19 cellular contexts compared by ENCODE assay signal in genomic region chr13:111282997-111283396, GRCh38. TPM values are rescaled to one million over a fixed set of nuclear protein-coding genes. Genes with fewer than 3 reads are reported as not detected.
DNase-seq lines count a peak whose midpoint lies in the region; ATAC-seq, FAIRE-seq and TF ChIP-seq lines count a peak whose summit lies in the region.
"Had no signal": no experiment of that assay in that cellular context is flagged by ENCODE, and none has a peak within 500 bp of the region (broad histone marks: within the 10 kb centered on the region; RNA-seq: fewer than 3 reads in every experiment).

No MANE protein-coding gene starts in this region.

- CTCF ChIA-PET in AG04450 (lab: Charles Lee) = interaction anchor here (2.4 kb wide), 1 partner anchor 215 kb away, joined by 12 read pairs; no protein-coding TSS in a partner anchor

- 74 to 84% methylated on average over 21 to 23 of the region's 23 CpGs for WGBS in body of pancreas, 2 donors
- 91 to 92% methylated on average over 23 of the region's 23 CpGs for WGBS in heart right ventricle, 2 donors

- FAIRE-seq in kidney (lab: Jason Lieb, UNC) = no peak
- FAIRE-seq: A204.1, H54 had no signal

- DNase-seq in AG04450 (ENCODE audit: low read depth, low spot score) = no peak
- no peak for DNase-seq in body of pancreas
- no peak for DNase-seq in heart right ventricle
- no peak for DNase-seq in sciatic nerve (ENCODE audit: low spot score)
- no peak for DNase-seq in kidney
- DNase-seq in SK-N-DZ (ENCODE audit: low spot score) = no peak
- DNase-seq: activated CD4-positive, alpha-beta memory T cell treated with anti-CD3 and anti-CD28 coated beads for 36 hours; activated T-cell treated with anti-CD3 and anti-CD28 coated beads, Interleukin-2, amount 50 U/mL, for 72 hours; adrenal gland; CD4-positive, CD25-positive, alpha-beta regulatory T cell; dermis blood vessel endothelial cell; DMS79 treated with DMSO at 0.1 percent for 48 hours; stimulated activated CD4-positive, alpha-beta T cell treated with anti-CD3 and anti-CD28 coated beads, Interleukin-12 subunit alpha, Interleukin-12 subunit beta, amount 100 ng/mL, for 4 hours had no signal

- H3K36me3 ChIP-seq in body of pancreas (replicated peaks in 1 of 2; ENCODE audit: insufficient read depth in 1 of 2, low read depth in 2 of 2) (peaks cover 0 to 19% of the 10 kb centered on the region in 2 donors), heart right ventricle (peaks cover 0 to 93% (median 48%) of the 10 kb centered on the region in 9 donors), kidney (ENCODE audit: control insufficient read depth in 1 of 2, insufficient read depth in 2 of 2, low read length in 2 of 2) (peaks cover 53 to 72% of the 10 kb centered on the region in 2 donors)
- H3K36me3 ChIP-seq: neural progenitor cell had no signal

- ATAC-seq in body of pancreas (no peak), heart right ventricle (peak in 3 of 8 donors; percentile 47 to 75 (median 56)), sciatic nerve (peak; percentile 14), GM19452 (IDR thresholded peaks at IDR 0.05; ENCODE audit: unreplicated experiment) (no peak), GM18520 (IDR thresholded peaks at IDR 0.05; ENCODE audit: unreplicated experiment) (no peak)
- ATAC-seq: activated T-cell treated with anti-CD3 and anti-CD28 coated beads, Interleukin-2, amount 50 U/mL, for 72 hours had no signal

- POLR2A ChIA-PET in AG04450 (lab: Yijun Ruan, JAX) = no interaction called here

- intact Hi-C loops in body of pancreas (cut with DNase I) (no loop called here), heart right ventricle (cut with DNase I) (loop anchor here in 1 of 10 donors (2.0 to 10.0 kb wide), 2 partner anchors 58 to 130 kb away; no protein-coding TSS in a partner anchor), sciatic nerve (cut with DNase I) (no loop called here), kidney (cut with DNase I) (no loop called here)

- H3K4me1 ChIP-seq in body of pancreas = peaks cover 18% of the 10 kb centered on the region
- peaks cover 15 to 64% (median 51%) of the 10 kb centered on the region in 9 donors for H3K4me1 ChIP-seq in heart right ventricle
- peaks cover 0 to 4% of the 10 kb centered on the region in 2 donors for H3K4me1 ChIP-seq in kidney (ENCODE audit: control insufficient read depth in 1 of 2, insufficient read depth in 1 of 2, low read depth in 1 of 2, low read length in 2 of 2)
- H3K4me1 ChIP-seq: neural progenitor cell had no signal

- H3K4me3 ChIP-seq in AG04450 (ENCODE audit: low read depth, low read length) = no peak overlapping the region
- H3K4me3 ChIP-seq in body of pancreas = no peak overlapping the region
- H3K4me3 ChIP-seq in heart right ventricle = no peak overlapping the region
- H3K4me3 ChIP-seq in kidney (ENCODE audit: low read length in 2 of 2) = no peak overlapping the region
- H3K4me3 ChIP-seq: adrenal gland, neural progenitor cell, SK-N-MC had no signal

- H3K27me3 ChIP-seq in AG04450 (ENCODE audit: control insufficient read depth, insufficient read depth, low read length) (no peaks in the 10 kb centered on the region), body of pancreas (no peaks in the 10 kb centered on the region), heart right ventricle (no peaks in the 10 kb centered on the region)
- H3K27me3 ChIP-seq: adrenal gland, neural progenitor cell had no signal

- no peak for TF ChIP-seq CTCF in AG04450 (IDR thresholded peaks at IDR 0.05; ENCODE audit: low read depth, low read length)
- no peak for TF ChIP-seq CTCF in body of pancreas (IDR thresholded peaks at IDR 0.05)
- TF ChIP-seq CTCF in heart right ventricle (IDR thresholded peaks at IDR 0.05) = no peak
- no peak for TF ChIP-seq CTCF in kidney (IDR thresholded peaks at IDR 0.05; ENCODE audit: borderline replicate concordance, extremely low read depth, insufficient read depth)

- H3K9me3 ChIP-seq in AG04450 (ENCODE audit: control insufficient read depth, insufficient read depth, low read length) (peaks cover 6% of the 10 kb centered on the region; the same call in 1 of the 2 replicates), body of pancreas (no peaks in the 10 kb centered on the region), heart right ventricle (no peaks in the 10 kb centered on the region), kidney (ENCODE audit: control insufficient read depth in 1 of 2, low read length in 2 of 2) (no peaks in the 10 kb centered on the region)
- H3K9me3 ChIP-seq: adrenal gland had no signal

- H3K27ac ChIP-seq in AG04450 (ENCODE audit: low read depth, low read length) = peak overlapping the region; percentile 79
- peak overlapping the region; percentile 19 to 75 (median 47) for H3K27ac ChIP-seq in body of pancreas
- H3K27ac ChIP-seq in heart right ventricle = peak overlapping the region; percentile 63 to 94 (median 77)
- H3K27ac ChIP-seq in kidney (ENCODE audit: low read depth in 2 of 2, low read length in 2 of 2) = no peak overlapping the region
- H3K27ac ChIP-seq: neural progenitor cell, SK-N-MC had no signal

- no peak overlapping the region for H3K9ac ChIP-seq in kidney (ENCODE audit: low read length in 2 of 2)
- H3K9ac ChIP-seq: neural progenitor cell had no signal

- TF ChIP-seq POLR2A in body of pancreas (IDR thresholded peaks at IDR 0.05) = no peak

RNA-seq across cellular contexts. Expression of gene TEX29, which starts 37.4 kb away (rescaled TPM):
- 4.7 and 6.1 TPM in 2 replicates for polyA plus RNA-seq in AG04450 (2011; rRNA removed)
- polyA minus RNA-seq in AG04450 (2011; rRNA and poly(A)+ RNA removed) = 0.52 and 1.1 TPM in 2 replicates
- total RNA-seq in body of pancreas = not detected
- under 1 TPM in 4 of 10 donors, not detected in 6; 0.37 to 0.57 (median 0.42) TPM for total RNA-seq in heart right ventricle
- 1 to 10 TPM in 1 of 2 donors, under 1 TPM in 1; 0.22 to 1.1 TPM for polyA plus RNA-seq in heart right ventricle
- 1.6 TPM for total RNA-seq in sciatic nerve
- total RNA-seq in kidney = not detected
- polyA plus RNA-seq in kidney (ENCODE audit: insufficient read depth, low read depth, low replicate concordance) = not detected
- polyA plus RNA-seq in SK-N-DZ (2014; cell fraction: cytosol; rRNA removed) = not detected in 2 replicates
- polyA plus RNA-seq in SK-N-DZ (2014; cell fraction: nucleus; rRNA removed) = 1.4 TPM in 2 replicates
- total RNA-seq: CD4-positive, CD25-positive, alpha-beta regulatory T cell had no signal
- polyA plus RNA-seq: CD4-positive, CD25-positive, alpha-beta regulatory T cell had no signal

Comparison
In these comparisons a context has a peak if more than half of its experiments do, and no peak if none do; other contexts are left out.
1. H3K27ac ChIP-seq: peak in AG04450 (single experiment), body of pancreas (4 of 4) and heart right ventricle (10 of 10); none in kidney (0 of 2).